ENCODE assay signal across 8 cellular contexts in the genomic region with DNA sequence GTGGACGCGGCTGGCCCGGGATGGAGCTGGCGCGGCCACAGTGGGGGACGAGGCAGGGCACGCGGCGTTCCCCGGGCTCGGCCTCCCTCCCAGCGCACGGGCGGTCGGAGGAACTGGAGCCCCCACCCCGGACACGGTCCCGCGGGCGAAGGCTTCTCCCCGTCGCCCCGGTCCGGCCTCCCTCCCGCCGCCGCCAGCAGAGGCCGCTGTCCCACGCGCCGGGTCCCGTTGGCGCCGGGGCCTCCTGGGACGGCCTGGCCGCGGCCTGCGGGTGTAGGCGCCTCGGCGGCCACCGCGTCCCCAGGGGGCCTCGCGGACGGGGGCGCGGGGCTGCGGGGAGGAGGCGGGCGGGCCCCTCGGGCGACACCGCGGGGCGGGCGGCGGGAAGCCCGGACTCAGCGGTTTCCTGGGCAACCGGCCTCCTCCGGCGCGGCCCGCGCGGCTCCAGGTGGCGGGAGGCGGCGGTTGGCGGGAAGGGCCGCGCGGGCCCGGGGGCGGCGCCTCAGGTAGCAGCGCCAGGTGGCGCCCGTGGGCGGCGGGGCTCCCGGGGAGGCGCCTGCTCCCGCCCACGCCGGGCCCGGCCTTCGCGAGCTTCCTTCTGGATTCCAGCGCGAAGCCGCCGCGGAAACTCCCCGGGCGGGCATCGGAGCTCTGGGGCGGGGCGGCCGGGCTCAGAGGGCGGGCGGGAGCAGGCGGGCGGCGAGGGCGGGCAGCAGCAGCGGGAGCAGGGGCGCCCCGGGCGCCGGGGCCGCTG. TPM values are rescaled to one million over a fixed set of nuclear protein-coding genes. Genes with fewer than 3 reads are reported as not detected.
DNase-seq lines count a peak whose midpoint lies in the region; ATAC-seq and TF ChIP-seq lines count a peak whose summit lies in the region.

No MANE protein-coding gene starts in this region.

- peaks cover 8% of the 10 kb centered on the region for H3K4me1 Mint-ChIP-seq in activated naive CD4-positive, alpha-beta T cell treated with anti-CD3 and anti-CD28 coated beads for 36 hours (ENCODE audit: low read depth)
- H3K4me1 Mint-ChIP-seq in glutamatergic neuron (ENCODE audit: low read depth, unreplicated experiment), result no peaks in the 10 kb centered on the region

- H3K27me3 Mint-ChIP-seq in activated naive CD4-positive, alpha-beta T cell treated with anti-CD3 and anti-CD28 coated beads for 36 hours (ENCODE audit: low read depth), result no peaks in the 10 kb centered on the region
- peaks cover 19% of the 10 kb centered on the region for H3K27me3 Mint-ChIP-seq in glutamatergic neuron (ENCODE audit: unreplicated experiment)

- H3K27ac Mint-ChIP-seq in activated naive CD4-positive, alpha-beta T cell treated with anti-CD3 and anti-CD28 coated beads for 36 hours, result no peak overlapping the region
- H3K27ac Mint-ChIP-seq in glutamatergic neuron (ENCODE audit: unreplicated experiment), result no peak overlapping the region

- TF ChIP-seq CTCF in glutamatergic neuron (IDR thresholded peaks at IDR 0.05; ENCODE audit: partially characterized antibody, unreplicated experiment), result peak; percentile 78
- TF ChIP-seq CTCF in ovary (IDR thresholded peaks at IDR 0.05), result peak; percentile 37 to 91 (median 88)
- peak; percentile 72 to 84 for TF ChIP-seq CTCF in tibial artery (IDR thresholded peaks at IDR 0.05)

- peak overlapping the region; percentile 60 for H3K9ac ChIP-seq in HUES64 (ENCODE audit: low read depth, low read length)

- TF ChIP-seq POLR2A in ovary (IDR thresholded peaks at IDR 0.05), result peak; percentile 11

- CTCF ChIA-PET in activated naive CD4-positive, alpha-beta T cell treated with anti-CD3 and anti-CD28 coated beads for 36 hours (lab: Charles Lee), result interaction anchor here (1.4 to 2.1 kb wide), 3 partner anchors 26 to 184 kb away, joined by 7 to 15 read pairs (median 8); partner anchors contain the start of gene MELTF

- peak overlapping the region; percentile 61 for H3K4me3 ChIP-seq in HUES64 (ENCODE audit: low read length)
- peak overlapping the region; percentile 56 for H3K4me3 ChIP-seq in ovary
- peak overlapping the region; percentile 69 to 70 for H3K4me3 ChIP-seq in tibial artery

- intact Hi-C loops in activated naive CD4-positive, alpha-beta T cell treated with anti-CD3 and anti-CD28 coated beads for 36 hours (cut with micrococcal nuclease), result loop anchor here (1.0 to 5.0 kb wide), 5 partner anchors 26 to 507 kb away; partner anchors contain the start of genes DLG1, MELTF and NCBP2
- intact Hi-C loops in ovary (cut with DNase I) (loop anchor here in 1 of 4 donors (10.0 kb wide), 1 partner anchor 182 kb away; no protein-coding TSS in a partner anchor), tibial artery (cut with DNase I; ENCODE audit: low total_unique reads) (no loop called here)

- no peak overlapping the region for H3K4me3 Mint-ChIP-seq in activated naive CD4-positive, alpha-beta T cell treated with anti-CD3 and anti-CD28 coated beads for 36 hours
- no peak overlapping the region for H3K4me3 Mint-ChIP-seq in glutamatergic neuron (ENCODE audit: unreplicated experiment)

- H3K4me1 ChIP-seq in HUES64 (ENCODE audit: insufficient read depth, low read length), result peaks cover 4% of the 10 kb centered on the region; the same call in 1 of the 2 replicates
- H3K4me1 ChIP-seq in ovary (ENCODE audit: insufficient read depth), result peaks cover 4% of the 10 kb centered on the region
- peaks cover 0 to 21% (median 8%) of the 10 kb centered on the region in 4 donors for H3K4me1 ChIP-seq in tibial artery

- no peaks in the 10 kb centered on the region for H3K9me3 Mint-ChIP-seq in activated naive CD4-positive, alpha-beta T cell treated with anti-CD3 and anti-CD28 coated beads for 36 hours
- peaks cover 10% of the 10 kb centered on the region for H3K9me3 Mint-ChIP-seq in glutamatergic neuron (ENCODE audit: unreplicated experiment)

- no peaks in the 10 kb centered on the region for H3K9me3 ChIP-seq in HUES64 (ENCODE audit: insufficient read depth, low read depth, low read length)
- H3K9me3 ChIP-seq in ovary, result no peaks in the 10 kb centered on the region
- H3K9me3 ChIP-seq in tibial artery, result no peaks in the 10 kb centered on the region

- TF ChIP-seq EP300 in ovary (IDR thresholded peaks at IDR 0.05), result no peak

- no peak overlapping the region for H3K27ac ChIP-seq in HUES64 (ENCODE audit: low read depth, low read length)
- H3K27ac ChIP-seq in ovary, result peak overlapping the region; percentile 98 to 99
- H3K27ac ChIP-seq in tibial artery, result peak overlapping the region; percentile 85 to 97

- peak; percentile 64 for ATAC-seq in GM21515 (IDR thresholded peaks at IDR 0.05; ENCODE audit: unreplicated experiment)

- H3K36me3 Mint-ChIP-seq in activated naive CD4-positive, alpha-beta T cell treated with anti-CD3 and anti-CD28 coated beads for 36 hours (ENCODE audit: low read depth), result no peaks in the 10 kb centered on the region
- peaks cover 13% of the 10 kb centered on the region for H3K36me3 Mint-ChIP-seq in glutamatergic neuron (ENCODE audit: unreplicated experiment)

- H3K27me3 ChIP-seq in HUES64 (ENCODE audit: insufficient read depth, low read length) (peaks cover 33% of the 10 kb centered on the region), ovary (no peaks in the 10 kb centered on the region), tibial artery (peaks cover 0 to 1% of the 10 kb centered on the region in 2 donors)

- no peaks in the 10 kb centered on the region for H3K36me3 ChIP-seq in HUES64 (ENCODE audit: insufficient read depth, low read length)
- no peaks in the 10 kb centered on the region for H3K36me3 ChIP-seq in ovary
- H3K36me3 ChIP-seq in tibial artery, result no peaks in the 10 kb centered on the region

- DNase-seq in DMS79 (lab: John Stamatoyannopoulos, UW), result peak; percentile 66
- DNase-seq in RPMI7951 (ENCODE audit: low read depth), result peak; percentile 69
- DNase-seq in activated naive CD4-positive, alpha-beta T cell treated with anti-CD3 and anti-CD28 coated beads for 36 hours, result peak; percentile 92
- peak; percentile 79 for DNase-seq in glutamatergic neuron
- DNase-seq in ovary, result peak; percentile 76 to 88 (median 80)
- peak; percentile 47 to 81 for DNase-seq in tibial artery

- WGBS in HUES64, result 1% methylated on average over 113 of the region's 113 CpGs
- WGBS in ovary, 3 donors, result 1 to 10% (median 1%) methylated on average over 2 to 113 of the region's 113 CpGs

RNA-seq across cellular contexts. Expression of gene MELTF, which starts 26.7 kb away (rescaled TPM):
- 1.1 TPM for polyA plus RNA-seq in HUES64 (2013, experiment 1 of 2)
- polyA plus RNA-seq in HUES64 (2013, experiment 2 of 2), result 1.5 TPM
- 0.12 and 0.39 TPM in 2 replicates for total RNA-seq in RPMI7951 (2014; rRNA removed; shearing (Covaris generic))
- 1 to 10 TPM; 5.1 to 5.5 TPM for total RNA-seq in activated naive CD4-positive, alpha-beta T cell treated with anti-CD3 and anti-CD28 coated beads for 36 hours
- total RNA-seq in glutamatergic neuron (ENCODE audit: unreplicated experiment) (31.8 TPM), ovary (10 to 100 TPM in 1 of 7 donors, 1 to 10 TPM in 5, under 1 TPM in 1; 0.53 to 19.0 (median 2.5) TPM)
- 1 to 10 TPM; 1.1 to 1.2 TPM for polyA plus RNA-seq in ovary

RNA-seq across cellular contexts. Expression of gene PIGZ, which starts 34.2 kb away (rescaled TPM):
- not detected for polyA plus RNA-seq in HUES64 (2013, experiment 1 of 2)
- polyA plus RNA-seq in HUES64 (2013, experiment 2 of 2), result 0.19 TPM
- total RNA-seq in RPMI7951 (2014; rRNA removed; shearing (Covaris generic)), result 2.8 and 4.5 TPM in 2 replicates
- under 1 TPM; 0.12 to 0.26 TPM for total RNA-seq in activated naive CD4-positive, alpha-beta T cell treated with anti-CD3 and anti-CD28 coated beads for 36 hours
- total RNA-seq in glutamatergic neuron (ENCODE audit: unreplicated experiment) (4.7 TPM), ovary (1 to 10 TPM in 5 of 7 donors, under 1 TPM in 1, not detected in 1; 0.73 to 7.4 (median 1.5) TPM)
- 1 to 10 TPM in 1 of 2 donors, under 1 TPM in 1; 0.45 to 1.8 TPM for polyA plus RNA-seq in ovary
